In the genomic region with DNA sequence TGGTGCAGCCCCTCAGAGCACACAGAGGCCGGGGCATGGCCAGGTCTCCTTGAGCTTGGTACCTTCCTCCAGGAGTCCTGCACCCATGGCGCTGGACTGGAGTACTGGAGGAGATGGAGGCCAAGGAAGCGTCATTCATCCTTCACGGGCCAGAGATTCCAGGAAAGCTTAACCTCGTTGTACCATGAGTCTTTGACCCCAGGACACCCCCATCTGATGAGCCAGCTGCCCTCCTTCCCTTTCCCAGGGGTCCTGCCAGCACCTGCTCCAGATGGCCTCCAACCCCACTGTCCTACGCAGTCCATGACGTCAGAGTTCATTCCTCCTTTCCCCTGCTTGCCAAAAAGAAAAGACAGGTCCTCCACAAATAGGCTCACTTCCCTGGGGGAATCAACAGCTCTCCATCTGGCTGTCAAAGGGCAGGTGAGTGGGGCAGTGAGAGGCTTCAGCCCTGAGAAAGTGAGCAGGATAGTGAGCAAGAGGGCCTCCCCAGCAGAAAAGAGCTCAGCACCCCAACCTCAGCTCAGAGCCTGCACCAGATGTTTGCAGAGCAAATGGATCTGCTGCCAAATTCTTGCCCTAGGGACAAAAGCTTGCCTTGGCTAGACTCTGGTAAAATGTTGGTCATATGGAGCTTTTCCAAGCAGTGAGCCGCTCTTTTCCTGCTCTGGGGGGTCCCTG, we compare ENCODE assay signal across 17 cellular contexts. TPM values are rescaled to one million over a fixed set of nuclear protein-coding genes. Genes with fewer than 3 reads are reported as not detected.
DNase-seq lines count a peak whose midpoint lies in the region; ATAC-seq and TF ChIP-seq lines count a peak whose summit lies in the region.
"Had no signal": no experiment of that assay in that cellular context is flagged by ENCODE, and none has a peak within 500 bp of the region (broad histone marks: within the 10 kb centered on the region; RNA-seq: fewer than 3 reads in every experiment).

No MANE protein-coding gene starts in this region.

- no peaks in the 10 kb centered on the region for H3K9me3 ChIP-seq in body of pancreas
- no peaks in the 10 kb centered on the region for H3K9me3 ChIP-seq in left ventricle myocardium inferior (replicated peaks)
- H3K9me3 ChIP-seq: tibial artery had no signal

- H3K4me1 ChIP-seq in body of pancreas, result peaks cover 16% of the 10 kb centered on the region
- peaks cover 34% of the 10 kb centered on the region for H3K4me1 ChIP-seq in left ventricle myocardium inferior

- peak; percentile 45 for DNase-seq in NCI-H1694 (lab: John Stamatoyannopoulos, UW)
- no peak for DNase-seq in body of pancreas
- peak; percentile 74 for DNase-seq in left ventricle myocardium inferior
- DNase-seq in stimulated activated CD8-positive, alpha-beta memory T cell treated with anti-CD3 and anti-CD28 coated beads, Interleukin-4, amount 100 ng/mL, for 48 hours, result peak; percentile 16
- DNase-seq in superior temporal gyrus (ENCODE audit: extremely low spot score), result no peak
- no peak for DNase-seq in SK-N-DZ (ENCODE audit: low spot score)
- no peak for DNase-seq in NCI-H2227 (lab: John Stamatoyannopoulos, UW; ENCODE audit: unreplicated experiment)
- no peak for DNase-seq in GM13976 (ENCODE audit: low spot score)
- DNase-seq: activated effector memory CD4-positive, alpha-beta T cell treated with anti-CD3 and anti-CD28 coated beads, Interleukin-2, amount 50 U/mL, for 16 hours; amniotic stem cell; mammary epithelial cell; NCI-H146; NCI-H510A treated with DMSO at 0.1 percent for 48 hours; SW 1271 had no signal

- no peak for TF ChIP-seq POLR2A in body of pancreas (IDR thresholded peaks at IDR 0.05)

- in situ Hi-C loops in GM13976 (cut with MboI; ENCODE audit: low sequenced_read_pairs, unreplicated experiment), result no loop called here

- no peaks in the 10 kb centered on the region for H3K36me3 ChIP-seq in body of pancreas (replicated peaks in 1 of 2; ENCODE audit: insufficient read depth in 1 of 2, low read depth in 2 of 2)
- no peaks in the 10 kb centered on the region for H3K36me3 ChIP-seq in left ventricle myocardium inferior
- H3K36me3 ChIP-seq: tibial artery had no signal

- TF ChIP-seq CTCF in body of pancreas (IDR thresholded peaks at IDR 0.05) (no peak), left ventricle myocardium inferior (IDR thresholded peaks at IDR 0.05; ENCODE audit: borderline replicate concordance) (no peak), GM13976 (IDR thresholded peaks at IDR 0.05; ENCODE audit: borderline replicate concordance, control extremely low read depth, extremely low read depth, insufficient read depth, missing control alignments) (no peak)

- H3K27ac ChIP-seq in body of pancreas, result no peak overlapping the region
- peak overlapping the region; percentile 81 for H3K27ac ChIP-seq in left ventricle myocardium inferior (replicated peaks)
- H3K27ac ChIP-seq: tibial artery, VCaP had no signal

- intact Hi-C loops in body of pancreas (cut with DNase I), result loop anchor here (5.0 kb wide), 1 partner anchor 212 kb away; no protein-coding TSS in a partner anchor
- intact Hi-C loops in left ventricle myocardium inferior (cut with micrococcal nuclease), result no loop called here

- 63 to 72% methylated on average over 7 to 8 of the region's 8 CpGs for WGBS in body of pancreas, 2 donors

- peaks cover 0 to 12% of the 10 kb centered on the region in 2 donors for H3K27me3 ChIP-seq in body of pancreas
- peaks cover 58% of the 10 kb centered on the region for H3K27me3 ChIP-seq in left ventricle myocardium inferior (ENCODE audit: low read depth)

- H3K4me3 ChIP-seq in body of pancreas (no peak overlapping the region), left ventricle myocardium inferior (no peak overlapping the region)
- H3K4me3 ChIP-seq: tibial artery had no signal

- ATAC-seq in body of pancreas, result peak; percentile 36

RNA-seq across cellular contexts. Expression of a gene that starts 4.5 kb away (rescaled TPM):
- total RNA-seq in body of pancreas (1 to 10 TPM in 1 of 2 donors, not detected in 1; 1.3 TPM), left ventricle myocardium inferior (3.0 TPM)
- 0.80 and 2.4 TPM in 2 replicates for polyA plus RNA-seq in SK-N-DZ (2014; cell fraction: cytosol; rRNA removed)
- polyA plus RNA-seq in SK-N-DZ (2014; cell fraction: nucleus; rRNA removed), result 3.3 and 3.8 TPM in 2 replicates
- total RNA-seq: mammary epithelial cell had no signal
- polyA plus RNA-seq: BJ, mammary epithelial cell had no signal

RNA-seq across cellular contexts. Expression of a gene that starts 30.8 kb away (rescaled TPM):
- 100 to 1,000 TPM in 1 of 2 donors, 10 to 100 TPM in 1; 27.8 to 113 TPM for total RNA-seq in body of pancreas
- total RNA-seq in left ventricle myocardium inferior, result 17.0 TPM
- polyA plus RNA-seq in SK-N-DZ (2014; cell fraction: cytosol; rRNA removed), result 14.8 and 16.8 TPM in 2 replicates
- 25.9 and 35.6 TPM in 2 replicates for polyA plus RNA-seq in SK-N-DZ (2014; cell fraction: nucleus; rRNA removed)

Comparison
In these comparisons a context has a peak if more than half of its experiments do, and no peak if none do; other contexts are left out.
1. DNase-seq: peak in NCI-H1694 (single experiment), left ventricle myocardium inferior (single experiment) and stimulated activated CD8-positive, alpha-beta memory T cell treated with anti-CD3 and anti-CD28 coated beads, Interleukin-4, amount 100 ng/mL, for 48 hours (single experiment); none in body of pancreas (0 of 4), superior temporal gyrus (single experiment), SK-N-DZ (single experiment), NCI-H2227 (single experiment) and GM13976 (single experiment).